9 cellular contexts compared by ENCODE assay signal in the genomic region with DNA sequence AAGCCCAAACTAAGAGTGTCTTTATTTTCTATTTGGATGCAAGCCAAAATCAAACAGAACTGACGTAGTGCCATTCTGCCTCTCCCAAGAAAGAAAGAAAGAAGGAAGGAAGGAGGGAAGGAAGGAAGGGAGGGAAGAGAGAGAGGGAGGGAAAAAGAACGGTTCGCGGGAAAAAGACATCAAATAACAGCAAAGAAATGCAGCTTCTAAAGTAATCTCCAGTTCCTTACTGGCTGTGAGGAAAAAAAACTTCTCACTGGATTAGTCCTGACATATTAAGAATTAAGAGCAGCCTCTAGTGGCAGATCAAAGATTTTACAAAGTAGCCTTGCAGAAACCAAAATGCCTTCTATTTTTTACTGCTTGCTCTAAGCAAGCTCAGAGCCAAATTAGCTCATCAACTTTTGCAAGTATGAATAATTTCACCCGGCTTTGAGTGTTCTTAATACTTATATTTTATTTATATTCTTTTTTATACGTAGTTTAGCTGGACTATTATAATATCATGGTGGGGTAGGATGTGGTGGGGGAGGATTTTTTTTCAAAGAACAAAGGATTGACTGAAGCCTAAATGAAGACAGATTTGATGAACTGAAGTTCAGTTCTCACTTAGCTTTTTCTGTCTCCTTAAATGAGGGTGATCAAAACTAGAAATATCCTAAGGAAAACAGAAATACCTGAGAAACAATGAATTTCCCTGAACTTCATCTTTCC. TPM values are rescaled to one million over a fixed set of nuclear protein-coding genes. Genes with fewer than 3 reads are reported as not detected.
A peak's percentile ranks its signal among the peaks of the same experiment; 100 is the strongest.
DNase-seq lines count a peak whose midpoint lies in the region; FAIRE-seq and TF ChIP-seq lines count a peak whose summit lies in the region.
"Had no signal": no experiment of that assay in that cellular context is flagged by ENCODE, and none has a peak within 500 bp of the region (broad histone marks: within the 10 kb centered on the region; RNA-seq: fewer than 3 reads in every experiment).

No MANE protein-coding gene starts in this region.

- H3K9me3 ChIP-seq in skeletal muscle tissue (ENCODE audit: control insufficient read depth in 3 of 3, low read length in 3 of 3) (no peaks in the 10 kb centered on the region), tibial artery (no peaks in the 10 kb centered on the region)

- no peaks in the 10 kb centered on the region for H3K4me1 Mint-ChIP-seq in glutamatergic neuron (ENCODE audit: low read depth, unreplicated experiment)
- H3K4me1 Mint-ChIP-seq: activated naive CD4-positive, alpha-beta T cell treated with anti-CD3 and anti-CD28 coated beads, Interleukin-2, amount 50 U/mL, for 24 hours had no signal

- no peak overlapping the region for H3K4me3 Mint-ChIP-seq in glutamatergic neuron (ENCODE audit: unreplicated experiment)
- H3K4me3 Mint-ChIP-seq: activated naive CD4-positive, alpha-beta T cell treated with anti-CD3 and anti-CD28 coated beads, Interleukin-2, amount 50 U/mL, for 24 hours had no signal

- DNase-seq in SIG-M5 treated with dmso at 0.1 percent for 504 hours (lab: John Stamatoyannopoulos, UW; ENCODE audit: unreplicated experiment): peak; percentile 62
- DNase-seq in SIG-M5 (lab: John Stamatoyannopoulos, UW): no peak
- DNase-seq in RCC 7860 (ENCODE audit: low spot score): peak; percentile 47
- peak; percentile 76 for DNase-seq in fibroblast of pulmonary artery (ENCODE audit: low read depth)
- no peak for DNase-seq in glutamatergic neuron
- DNase-seq in tibial artery: no peak
- no peak for DNase-seq in amygdala (lab: John Stamatoyannopoulos, UW)

- H3K27me3 Mint-ChIP-seq in glutamatergic neuron (ENCODE audit: unreplicated experiment): no peaks in the 10 kb centered on the region

- H3K27me3 ChIP-seq in skeletal muscle tissue (ENCODE audit: control insufficient read depth in 3 of 3, insufficient read depth in 3 of 3, low read length in 3 of 3) (no peaks in the 10 kb centered on the region), tibial artery (no peaks in the 10 kb centered on the region)

- no peak overlapping the region for H3K27ac ChIP-seq in skeletal muscle tissue (ENCODE audit: low read depth, low read length)
- no peak overlapping the region for H3K27ac ChIP-seq in tibial artery

- no peak overlapping the region for H3K27ac Mint-ChIP-seq in glutamatergic neuron (ENCODE audit: unreplicated experiment)
- H3K27ac Mint-ChIP-seq: activated naive CD4-positive, alpha-beta T cell treated with anti-CD3 and anti-CD28 coated beads, Interleukin-2, amount 50 U/mL, for 24 hours had no signal

- TF ChIP-seq CTCF in fibroblast of pulmonary artery (IDR thresholded peaks at IDR 0.05; ENCODE audit: low read length, missing control alignments) (peak; percentile 75), glutamatergic neuron (IDR thresholded peaks at IDR 0.05; ENCODE audit: partially characterized antibody, unreplicated experiment) (no peak), tibial artery (IDR thresholded peaks at IDR 0.05) (peak in 1 of 2 experiments; percentile 16)

- H3K36me3 ChIP-seq in skeletal muscle tissue (ENCODE audit: control insufficient read depth in 3 of 3, insufficient read depth in 3 of 3, low read length in 3 of 3) (no peaks in the 10 kb centered on the region), tibial artery (no peaks in the 10 kb centered on the region)

- peak overlapping the region in 1 of 3 donors; percentile 30 for H3K9ac ChIP-seq in skeletal muscle tissue (ENCODE audit: low read depth in 1 of 3, low read length in 3 of 3)

- intact Hi-C loops in tibial artery (cut with DNase I; ENCODE audit: low total_unique reads): no loop called here

- peak overlapping the region; percentile 19 for H3K4me3 ChIP-seq in fibroblast of pulmonary artery (replicated peaks; ENCODE audit: low read depth, low read length)
- H3K4me3 ChIP-seq in skeletal muscle tissue (ENCODE audit: low read length in 3 of 3): peak overlapping the region; percentile 16 to 77 (median 45)
- no peak overlapping the region for H3K4me3 ChIP-seq in tibial artery

- peaks cover 2% of the 10 kb centered on the region for H3K9me3 Mint-ChIP-seq in glutamatergic neuron (ENCODE audit: unreplicated experiment)
- H3K9me3 Mint-ChIP-seq: activated naive CD4-positive, alpha-beta T cell treated with anti-CD3 and anti-CD28 coated beads, Interleukin-2, amount 50 U/mL, for 24 hours had no signal

- H3K4me1 ChIP-seq in skeletal muscle tissue (ENCODE audit: control insufficient read depth in 3 of 3, insufficient read depth in 3 of 3, low read length in 3 of 3): no peaks in the 10 kb centered on the region
- H3K4me1 ChIP-seq in tibial artery: no peaks in the 10 kb centered on the region

- no peaks in the 10 kb centered on the region for H3K36me3 Mint-ChIP-seq in glutamatergic neuron (ENCODE audit: unreplicated experiment)
- H3K36me3 Mint-ChIP-seq: activated naive CD4-positive, alpha-beta T cell treated with anti-CD3 and anti-CD28 coated beads, Interleukin-2, amount 50 U/mL, for 24 hours had no signal

- FAIRE-seq in RCC 7860 (lab: Jason Lieb, UNC): peak; percentile 75

RNA-seq across cellular contexts. Expression of a gene that starts 36.6 kb away (rescaled TPM):
- total RNA-seq in skeletal muscle tissue (16.2 TPM), glutamatergic neuron (ENCODE audit: unreplicated experiment) (1.3 TPM)

Comparison
In these comparisons a context has a peak if more than half of its experiments do, and no peak if none do; other contexts are left out.
1. DNase-seq: peak in SIG-M5 treated with dmso at 0.1 percent for 504 hours (single experiment), RCC 7860 (single experiment) and fibroblast of pulmonary artery (single experiment); none in SIG-M5 (single experiment), glutamatergic neuron (single experiment), tibial artery (0 of 2) and amygdala (0 of 56).
2. H3K4me3 ChIP-seq: peak in fibroblast of pulmonary artery (single experiment) and skeletal muscle tissue (3 of 3); none in tibial artery (0 of 2).